Comparison of ENCODE assay signal across 28 cellular contexts in the genomic region with DNA sequence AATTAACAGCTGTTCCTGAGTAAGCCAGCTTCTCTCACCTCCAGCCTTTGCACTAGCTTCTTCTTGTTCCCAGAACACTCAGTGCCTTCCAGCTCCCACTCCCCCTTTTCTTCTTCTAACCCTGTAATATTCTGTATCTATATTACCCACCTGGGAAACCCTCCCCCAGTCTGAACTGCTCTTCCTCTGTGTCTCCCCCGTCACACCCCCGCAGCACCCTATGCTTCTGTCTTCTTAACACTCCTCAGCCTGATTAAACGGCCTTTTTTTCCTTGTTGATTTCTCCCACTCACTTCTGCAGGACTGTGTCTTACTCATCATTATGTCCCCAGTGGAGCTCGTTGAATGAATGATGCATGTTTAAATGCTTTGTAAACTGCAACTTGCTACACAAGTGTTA.
"Had no signal": no experiment of that assay in that cellular context is flagged by ENCODE, and none has a peak within 500 bp of the region (broad histone marks: within the 10 kb centered on the region; RNA-seq: fewer than 3 reads in every experiment).

No MANE protein-coding gene starts in this region.

- FAIRE-seq: pancreas had no signal

- H3K36me3 Mint-ChIP-seq: memory B cell; naive thymus-derived CD4-positive, alpha-beta T cell; natural killer cell treated with Interleukin-12 subunit alpha and Interleukin-12 subunit beta and Interleukin-15 and Interleukin-18, amount 100 ng/mL, for 72 hours; stimulated activated naive B cell treated with anti-CD40 and anti-IgM and Interleukin-4, amounts not matched to agents 10 μg/mL and 1 μg/mL and 100 μg/mL, for 72 hours had no signal

- H3K36me3 ChIP-seq: left ventricle myocardium inferior, pancreas, prostate gland, stomach, thyroid gland, transverse colon, upper lobe of left lung, vagina had no signal

- H3K27ac ChIP-seq: left ventricle myocardium inferior, pancreas, prostate gland, skin epidermis, stomach, testis, thyroid gland, transverse colon, upper lobe of left lung, vagina had no signal

- H3K9me3 ChIP-seq: left ventricle myocardium inferior, mucosa of descending colon, pancreas, prostate gland, stomach, testis, thyroid gland, transverse colon, upper lobe of left lung, vagina had no signal

- H3K4me1 ChIP-seq: left ventricle myocardium inferior, pancreas, prostate gland, testis, thyroid gland, transverse colon, upper lobe of left lung, vagina had no signal

- H3K27ac Mint-ChIP-seq: memory B cell; naive thymus-derived CD4-positive, alpha-beta T cell; natural killer cell treated with Interleukin-12 subunit alpha and Interleukin-12 subunit beta and Interleukin-15 and Interleukin-18, amount 100 ng/mL, for 72 hours; stimulated activated naive B cell treated with anti-CD40 and anti-IgM and Interleukin-4, amounts not matched to agents 10 μg/mL and 1 μg/mL and 100 μg/mL, for 72 hours had no signal

- H3K4me1 Mint-ChIP-seq: memory B cell; naive thymus-derived CD4-positive, alpha-beta T cell; neural crest cell had no signal

- H3K4me3 Mint-ChIP-seq: memory B cell; naive thymus-derived CD4-positive, alpha-beta T cell; natural killer cell treated with Interleukin-12 subunit alpha and Interleukin-12 subunit beta and Interleukin-15 and Interleukin-18, amount 100 ng/mL, for 72 hours; neural crest cell; stimulated activated naive B cell treated with anti-CD40 and anti-IgM and Interleukin-4, amounts not matched to agents 10 μg/mL and 1 μg/mL and 100 μg/mL, for 72 hours had no signal

- ATAC-seq: mucosa of descending colon; naive thymus-derived CD4-positive, alpha-beta T cell; natural killer cell treated with Interleukin-12 subunit alpha and Interleukin-12 subunit beta and Interleukin-15 and Interleukin-18, amount 100 ng/mL, for 72 hours; pancreas; right cardiac atrium; sciatic nerve; stimulated activated naive B cell treated with anti-CD40 and anti-IgM and Interleukin-4, amounts not matched to agents 10 μg/mL and 1 μg/mL and 100 μg/mL, for 72 hours; stimulated activated naive CD8-positive, alpha-beta T cell treated with anti-CD3 and anti-CD28 coated beads, Interleukin-15, Interleukin-2, amounts not matched to agents 100 U/mL and 50 U/mL, for 24 hours had no signal

- H3K9me3 Mint-ChIP-seq: memory B cell; naive thymus-derived CD4-positive, alpha-beta T cell; natural killer cell treated with Interleukin-12 subunit alpha and Interleukin-12 subunit beta and Interleukin-15 and Interleukin-18, amount 100 ng/mL, for 72 hours; neural crest cell; stimulated activated naive B cell treated with anti-CD40 and anti-IgM and Interleukin-4, amounts not matched to agents 10 μg/mL and 1 μg/mL and 100 μg/mL, for 72 hours had no signal

- H3K4me3 ChIP-seq: left ventricle myocardium inferior, mucosa of descending colon, pancreas, prostate gland, skin epidermis, stomach, testis, thyroid gland, transverse colon, upper lobe of left lung, vagina had no signal

- H3K27me3 ChIP-seq: pancreas, stomach, testis, thyroid gland, transverse colon, upper lobe of left lung, vagina had no signal

- DNase-seq: islet precursor cell; left ventricle myocardium inferior; midbrain; mucosa of descending colon; naive thymus-derived CD4-positive, alpha-beta T cell; nucleus accumbens; pancreas; posterior cingulate gyrus; retina; right cardiac atrium; stimulated activated CD4-positive, alpha-beta T cell treated with anti-CD3 and anti-CD28 coated beads, Interleukin-12 subunit alpha, Interleukin-12 subunit beta, amount 100 ng/mL, for 4 hours; stimulated activated CD4-positive, alpha-beta T cell treated with anti-CD3 and anti-CD28 coated beads, Interleukin-15, amount 100 ng/mL, for 24 hours; stimulated activated CD4-positive, alpha-beta T cell treated with anti-CD3 and anti-CD28 coated beads, Interleukin-2, amount 100 ng/mL, for 24 hours; stimulated activated CD4-positive, alpha-beta T cell treated with anti-CD3 and anti-CD28 coated beads, Interleukin-4, amount 100 ng/mL, for 1 hour; stimulated activated naive B cell treated with anti-CD40 and anti-IgM and Interleukin-4, amounts not matched to agents 10 μg/mL and 1 μg/mL and 100 μg/mL, for 72 hours; stimulated activated naive CD8-positive, alpha-beta T cell treated with anti-CD3 and anti-CD28 coated beads, Interleukin-15, Interleukin-2, amounts not matched to agents 100 U/mL and 50 U/mL, for 24 hours; stomach; testis; thyroid gland; transverse colon; upper lobe of left lung had no signal
